ENCODE assay signal across 8 cellular contexts in the genomic region with DNA sequence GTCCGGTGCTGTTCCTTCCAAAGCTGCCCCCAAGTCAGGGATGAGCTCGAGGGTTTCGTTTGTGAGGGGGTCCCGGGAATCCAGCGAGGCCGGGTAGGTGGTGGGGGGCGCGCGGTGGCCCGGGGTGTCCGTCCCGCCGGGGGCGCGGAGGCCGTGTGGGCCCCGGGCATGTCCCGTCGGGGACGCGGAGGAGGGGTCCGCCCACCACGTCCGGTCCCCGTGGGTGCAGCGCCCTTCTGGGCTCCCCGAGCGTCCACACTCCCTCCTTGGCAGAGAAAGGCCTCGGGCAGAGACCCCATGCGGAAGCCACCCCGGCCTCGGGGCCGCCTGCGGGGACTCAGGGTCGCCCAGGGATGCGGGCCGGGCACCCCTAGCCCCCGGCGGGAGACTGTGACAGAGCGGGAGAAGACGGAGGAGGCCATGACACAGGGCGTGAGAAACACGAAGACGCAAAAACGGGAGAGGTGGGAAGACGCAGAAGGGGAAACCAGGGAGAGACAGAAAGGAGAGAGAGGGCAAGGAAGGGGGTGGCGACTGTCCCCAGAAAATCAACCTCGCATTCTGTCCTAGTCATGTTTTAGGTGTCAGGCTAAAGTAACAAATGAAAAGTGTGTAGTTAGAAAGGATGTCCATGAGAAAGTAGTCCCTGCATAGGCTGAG.
DNase-seq lines count a peak whose midpoint lies in the region; ATAC-seq and TF ChIP-seq lines count a peak whose summit lies in the region.

No MANE protein-coding gene starts in this region.

- peak overlapping the region; percentile 86 for H3K27ac ChIP-seq in DOHH2 (ENCODE audit: low read depth, low read length)
- H3K27ac ChIP-seq in skin epidermis, result peak overlapping the region; percentile 88 to 100 (median 98)

- H3K9me3 ChIP-seq in DOHH2 (ENCODE audit: control insufficient read depth, insufficient read depth, low read length) (peaks cover 14% of the 10 kb centered on the region), iPS-18c (ENCODE audit: control insufficient read depth, insufficient read depth, low read length) (peaks cover 4% of the 10 kb centered on the region)

- peaks cover 56% of the 10 kb centered on the region for H3K79me2 ChIP-seq in DOHH2 (ENCODE audit: control insufficient read depth, low read length)

- no peaks in the 10 kb centered on the region for H4K20me1 ChIP-seq in DOHH2 (ENCODE audit: control insufficient read depth, insufficient read depth, low read depth, low read length)

- no peak for TF ChIP-seq CTCF in DOHH2 (IDR thresholded peaks at IDR 0.05; ENCODE audit: low read depth, low read length, poor library complexity, severe bottlenecking)

- H3K4me1 ChIP-seq in DOHH2 (ENCODE audit: control insufficient read depth, low read length), result peaks cover 17% of the 10 kb centered on the region

- peaks cover 22% of the 10 kb centered on the region for H3K36me3 Mint-ChIP-seq in T-helper 1 cell treated with Interleukin-12 subunit alpha and Interleukin-12 subunit beta and Interleukin-4 antibody, amounts not matched to agents 30 μg/mL and 1 μg/mL, for 36 hours (ENCODE audit: low read depth)

- peak overlapping the region; percentile 100 for H3K4me3 Mint-ChIP-seq in T-helper 1 cell treated with Interleukin-12 subunit alpha and Interleukin-12 subunit beta and Interleukin-4 antibody, amounts not matched to agents 30 μg/mL and 1 μg/mL, for 36 hours

- no peaks in the 10 kb centered on the region for H3K9me2 ChIP-seq in DOHH2 (replicated peaks; ENCODE audit: control insufficient read depth, low read length)

- ATAC-seq in GM21526 (IDR thresholded peaks at IDR 0.05; ENCODE audit: low FRiP score, unreplicated experiment), result peak; percentile 38

- TF ChIP-seq EP300 in Ishikawa (IDR thresholded peaks at IDR 0.05; ENCODE audit: borderline replicate concordance), result no peak

- H3K27me3 Mint-ChIP-seq in T-helper 1 cell treated with Interleukin-12 subunit alpha and Interleukin-12 subunit beta and Interleukin-4 antibody, amounts not matched to agents 30 μg/mL and 1 μg/mL, for 36 hours (ENCODE audit: low read depth), result no peaks in the 10 kb centered on the region

- peaks cover 9% of the 10 kb centered on the region for H3K9me3 Mint-ChIP-seq in T-helper 1 cell treated with Interleukin-12 subunit alpha and Interleukin-12 subunit beta and Interleukin-4 antibody, amounts not matched to agents 30 μg/mL and 1 μg/mL, for 36 hours

- TF ChIP-seq RAD21 in Ishikawa (IDR thresholded peaks at IDR 0.05; ENCODE audit: low read depth), result no peak

- H3K4me3 ChIP-seq in DOHH2 (ENCODE audit: low read length) (peak overlapping the region; percentile 79), iPS-18c (ENCODE audit: insufficient read depth, low read depth, low read length) (peak overlapping the region; percentile 95), skin epidermis (peak overlapping the region; percentile 73 to 98 (median 86))

- DNase-seq in astrocyte of the hippocampus (ENCODE audit: low read depth, low spot score) (peak; percentile 67), amniotic stem cell (lab: John Stamatoyannopoulos, UW) (no peak)

- peaks cover 26% of the 10 kb centered on the region for H3K4me1 Mint-ChIP-seq in T-helper 1 cell treated with Interleukin-12 subunit alpha and Interleukin-12 subunit beta and Interleukin-4 antibody, amounts not matched to agents 30 μg/mL and 1 μg/mL, for 36 hours (ENCODE audit: low read depth)

- peaks cover 57% of the 10 kb centered on the region for H3K36me3 ChIP-seq in DOHH2 (ENCODE audit: control insufficient read depth, low read length)

- peak overlapping the region; percentile 86 for H3K4me2 ChIP-seq in DOHH2 (ENCODE audit: low read length)

- H3K27ac Mint-ChIP-seq in T-helper 1 cell treated with Interleukin-12 subunit alpha and Interleukin-12 subunit beta and Interleukin-4 antibody, amounts not matched to agents 30 μg/mL and 1 μg/mL, for 36 hours, result peak overlapping the region; percentile 100

- H3K27me3 ChIP-seq in DOHH2 (ENCODE audit: control insufficient read depth, low read length), result no peaks in the 10 kb centered on the region

- H3F3A ChIP-seq in DOHH2 (ENCODE audit: control insufficient read depth, insufficient read depth), result peaks cover 14% of the 10 kb centered on the region

TF ChIP-seq in Ishikawa, 13 proteins besides CTCF, POLR2A, EP300 and RAD21:
- TF ChIP-seq ZBTB7A (IDR thresholded peaks at IDR 0.05; ENCODE audit: low read depth) (peak; percentile 88), TAF1 (IDR thresholded peaks at IDR 0.05; ENCODE audit: low read depth) (no peak; the same call in 1 of the 2 replicates), CREB1 (IDR thresholded peaks at IDR 0.05; ENCODE audit: low read depth) (no peak), REST (IDR thresholded peaks at IDR 0.05; ENCODE audit: low read depth) (no peak), EGR1 (IDR thresholded peaks at IDR 0.05) (peak; percentile 56), YY1 (IDR thresholded peaks at IDR 0.05; ENCODE audit: low read depth) (0 out of 2 replicates have a peak, but pooled peaks have one; percentile 77), FOXM1 (IDR thresholded peaks at IDR 0.05; ENCODE audit: borderline replicate concordance, low read depth) (0 out of 2 replicates have a peak, but pooled peaks have one; percentile 5), TEAD4 (IDR thresholded peaks at IDR 0.05) (no peak), TCF12 (IDR thresholded peaks at IDR 0.05; ENCODE audit: low read depth) (peak; percentile 9; the same call in 1 of the 2 replicates), NFIC (IDR thresholded peaks at IDR 0.05) (no peak), CEBPB (IDR thresholded peaks at IDR 0.05) (no peak)
- TF ChIP-seq, protein P1, sequence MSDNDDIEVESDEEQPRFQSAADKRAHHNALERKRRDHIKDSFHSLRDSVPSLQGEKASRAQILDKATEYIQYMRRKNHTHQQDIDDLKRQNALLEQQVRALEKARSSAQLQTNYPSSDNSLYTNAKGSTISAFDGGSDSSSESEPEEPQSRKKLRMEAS (IDR thresholded peaks at IDR 0.05), result 0 out of 2 replicates have a peak, but pooled peaks have one; percentile 25
- TF ChIP-seq, protein P2, sequence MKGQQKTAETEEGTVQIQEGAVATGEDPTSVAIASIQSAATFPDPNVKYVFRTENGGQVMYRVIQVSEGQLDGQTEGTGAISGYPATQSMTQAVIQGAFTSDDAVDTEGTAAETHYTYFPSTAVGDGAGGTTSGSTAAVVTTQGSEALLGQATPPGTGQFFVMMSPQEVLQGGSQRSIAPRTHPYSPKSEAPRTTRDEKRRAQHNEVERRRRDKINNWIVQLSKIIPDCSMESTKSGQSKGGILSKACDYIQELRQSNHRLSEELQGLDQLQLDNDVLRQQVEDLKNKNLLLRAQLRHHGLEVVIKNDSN (IDR thresholded peaks at IDR 0.05), result no peak
TF ChIP-seq in Ishikawa: peak in this region for 6.
